In genomic region chr13:26961890-26962615, GRCh38 we compare ENCODE assay signal across 14 cellular contexts.
DNase-seq lines count a peak whose midpoint lies in the region; ATAC-seq and TF ChIP-seq lines count a peak whose summit lies in the region.
"Had no signal": no experiment of that assay in that cellular context is flagged by ENCODE, and none has a peak within 500 bp of the region (broad histone marks: within the 10 kb centered on the region; RNA-seq: fewer than 3 reads in every experiment).

No MANE protein-coding gene starts in this region.

- 63% methylated on average over 17 of the region's 17 CpGs for WGBS in hepatocyte (ENCODE audit: low lambda C conversion rate, missing lambda C conversion rate)

- H4K20me1 ChIP-seq in hepatocyte (ENCODE audit: insufficient read depth, poor library complexity, severe bottlenecking) (no peaks in the 10 kb centered on the region), neural cell (ENCODE audit: insufficient read depth) (no peaks in the 10 kb centered on the region)

- H3K4me2 ChIP-seq in hepatocyte (no peak overlapping the region), neural cell (ENCODE audit: low read length) (no peak overlapping the region)

- no peak for ATAC-seq in GM18519 (IDR thresholded peaks at IDR 0.05; ENCODE audit: low FRiP score, unreplicated experiment)

- H3K9me3 ChIP-seq in hepatocyte (ENCODE audit: low read depth) (no peaks in the 10 kb centered on the region), neural cell (ENCODE audit: low read length) (no peaks in the 10 kb centered on the region)
- H3K9me3 ChIP-seq: HAP-1, MG63, thoracic aorta had no signal

- H3F3A ChIP-seq in neural cell (ENCODE audit: insufficient read depth, low read length, poor library complexity, severe bottlenecking) = no peaks in the 10 kb centered on the region

- H3K27me3 ChIP-seq in hepatocyte = no peaks in the 10 kb centered on the region
- no peaks in the 10 kb centered on the region for H3K27me3 ChIP-seq in neural cell (ENCODE audit: insufficient read depth, low read depth, low read length)
- H3K27me3 ChIP-seq: MG63 had no signal

- H3K36me3 ChIP-seq in hepatocyte (replicated peaks; ENCODE audit: insufficient read depth, low read depth) = no peaks in the 10 kb centered on the region
- no peaks in the 10 kb centered on the region for H3K36me3 ChIP-seq in neural cell (ENCODE audit: insufficient read depth, low read length)
- H3K36me3 ChIP-seq: HAP-1, MG63, thoracic aorta had no signal

- TF ChIP-seq CTCF in hepatocyte (IDR thresholded peaks at IDR 0.05; ENCODE audit: poor library complexity) (no peak), neural cell (IDR thresholded peaks at IDR 0.05; ENCODE audit: poor library complexity, severe bottlenecking) (no peak)

- H3K79me2 ChIP-seq in hepatocyte = no peaks in the 10 kb centered on the region
- H3K79me2 ChIP-seq in neural cell (replicated peaks; ENCODE audit: insufficient read depth, low read length) = no peaks in the 10 kb centered on the region

- peak overlapping the region; percentile 77 for H3K27ac ChIP-seq in hepatocyte
- H3K27ac ChIP-seq in neural cell (ENCODE audit: low read length) = no peak overlapping the region
- H3K27ac ChIP-seq: skin epidermis, thoracic aorta had no signal

- peaks cover 60% of the 10 kb centered on the region for H3K4me1 ChIP-seq in hepatocyte (ENCODE audit: insufficient read depth)
- H3K4me1 ChIP-seq: HAP-1 had no signal

- H3K4me3 ChIP-seq in hepatocyte (no peak overlapping the region), neural cell (ENCODE audit: low read length) (no peak overlapping the region)
- H3K4me3 ChIP-seq: HAP-1, MG63, skin epidermis, thoracic aorta had no signal

- DNase-seq in HT-29 (ENCODE audit: low spot score) = peak; percentile 56
- peak; percentile 1 for DNase-seq in NCI-H2029 treated with DMSO at 0.1 percent for 48 hours (lab: John Stamatoyannopoulos, UW)
- peak; percentile 83 for DNase-seq in hepatocyte (ENCODE audit: low spot score)
- no peak for DNase-seq in activated CD4-positive, CD25-positive, alpha-beta regulatory T cell (lab: John Stamatoyannopoulos, UW)
- no peak for DNase-seq in activated CD4-positive, alpha-beta T cell treated with anti-CD3 and anti-CD28 coated beads, Interleukin-2, amount 50 U/mL, for 48 hours
- no peak for DNase-seq in NCI-H1436 (lab: John Stamatoyannopoulos, UW)
- DNase-seq: MG63, NCI-H446, T-helper 9 cell had no signal

- TF ChIP-seq EP300 in neural cell (conservative IDR thresholded peaks at IDR 0.05; ENCODE audit: poor library complexity, severe bottlenecking) = peak; percentile 49

- H3K9ac ChIP-seq in neural cell (ENCODE audit: low read length) = no peak overlapping the region

- H2AFZ ChIP-seq in hepatocyte (no peak overlapping the region), neural cell (ENCODE audit: low read depth, low read length) (no peak overlapping the region)

- no peak for TF ChIP-seq RAD21 in neural cell (conservative IDR thresholded peaks at IDR 0.05)

- H3K9me2 ChIP-seq in hepatocyte (replicated peaks; ENCODE audit: insufficient read depth) = no peaks in the 10 kb centered on the region
- H3K9me2 ChIP-seq in neural cell (ENCODE audit: insufficient read depth, low read length) = no peaks in the 10 kb centered on the region

TF ChIP-seq in neural cell, 6 proteins besides CTCF, POLR2A, EP300 and RAD21:
- TF ChIP-seq MXI1 (conservative IDR thresholded peaks at IDR 0.05; ENCODE audit: poor library complexity, severe bottlenecking) (no peak), TAF1 (IDR thresholded peaks at IDR 0.05; ENCODE audit: low read depth) (no peak), SMC3 (conservative IDR thresholded peaks at IDR 0.05; ENCODE audit: poor library complexity) (no peak), EZH2 (IDR thresholded peaks at IDR 0.05; ENCODE audit: borderline replicate concordance, insufficient read depth, low read length, poor library complexity, severe bottlenecking) (no peak)

Comparison
In these comparisons a context has a peak if more than half of its experiments do, and no peak if none do; other contexts are left out.
1. DNase-seq: peak in HT-29 (single experiment), NCI-H2029 treated with DMSO at 0.1 percent for 48 hours (single experiment) and hepatocyte (single experiment); none in activated CD4-positive, CD25-positive, alpha-beta regulatory T cell (0 of 4), activated CD4-positive, alpha-beta T cell treated with anti-CD3 and anti-CD28 coated beads, Interleukin-2, amount 50 U/mL, for 48 hours (0 of 2) and NCI-H1436 (single experiment).